ENCODE assay signal across 20 cellular contexts in genomic region chr4:132015321-132015720, GRCh38.
DNase-seq lines count a peak whose midpoint lies in the region; ATAC-seq, FAIRE-seq and TF ChIP-seq lines count a peak whose summit lies in the region.
"Had no signal": no experiment of that assay in that cellular context is flagged by ENCODE, and none has a peak within 500 bp of the region (broad histone marks: within the 10 kb centered on the region; RNA-seq: fewer than 3 reads in every experiment).

No MANE protein-coding gene starts in this region.

- H2AFZ ChIP-seq in mammary epithelial cell (ENCODE audit: low read depth, low read length) = peak overlapping the region; percentile 0
- peak overlapping the region; percentile 71; the same call in 1 of the 2 replicates for H2AFZ ChIP-seq in OCI-LY7 (ENCODE audit: low read length)
- H2AFZ ChIP-seq: GM23248 had no signal

- H3K9ac ChIP-seq in mammary epithelial cell (ENCODE audit: insufficient read depth, low read length) (no peak overlapping the region), kidney (ENCODE audit: low read length in 2 of 2) (no peak overlapping the region)
- H3K9ac ChIP-seq: BLaER1, GM23248 had no signal

- H3K9me3 Mint-ChIP-seq in MCF 10A (ENCODE audit: unreplicated experiment) (no peaks in the 10 kb centered on the region), T-cell (no peaks in the 10 kb centered on the region)

- H3K27ac Mint-ChIP-seq in MCF 10A (ENCODE audit: low read depth, unreplicated experiment) (no peak overlapping the region), T-cell (no peak overlapping the region)
- H3K27ac Mint-ChIP-seq: CD14-positive monocyte; CD4-positive, alpha-beta memory T cell had no signal

- intact Hi-C loops in mammary epithelial cell (cut with micrococcal nuclease) (no loop called here), MCF 10A (cut with micrococcal nuclease) (no loop called here), OCI-LY7 (cut with micrococcal nuclease; ENCODE audit: unreplicated experiment) (no loop called here), kidney (cut with DNase I) (no loop called here), right lobe of liver (cut with DNase I) (no loop called here)

- no peaks in the 10 kb centered on the region for H4K20me1 ChIP-seq in mammary epithelial cell (ENCODE audit: insufficient read depth, low read length)
- H4K20me1 ChIP-seq in OCI-LY7 (ENCODE audit: insufficient read depth, low read length) = no peaks in the 10 kb centered on the region
- H4K20me1 ChIP-seq: BLaER1 had no signal

- no peak for TF ChIP-seq POLR2A in right lobe of liver (IDR thresholded peaks at IDR 0.05)

- dilution Hi-C loops in mammary epithelial cell (cut with HindIII; ENCODE audit: low sequenced_read_pairs) = no loop called here

- H3K36me3 ChIP-seq in mammary epithelial cell (ENCODE audit: insufficient read depth, low read length) = no peaks in the 10 kb centered on the region
- H3K36me3 ChIP-seq in OCI-LY7 (ENCODE audit: insufficient read depth, low read length) = no peaks in the 10 kb centered on the region
- no peaks in the 10 kb centered on the region for H3K36me3 ChIP-seq in kidney (ENCODE audit: control insufficient read depth in 1 of 2, insufficient read depth in 2 of 2, low read length in 2 of 2)
- no peaks in the 10 kb centered on the region for H3K36me3 ChIP-seq in right lobe of liver
- H3K36me3 ChIP-seq: BLaER1, HAP-1 had no signal

- CTCF ChIA-PET in mammary epithelial cell (lab: Charles Lee; ENCODE audit: low non-redundant PET) = no interaction called here
- CTCF ChIA-PET in MCF 10A (lab: Yijun Ruan, JAX) = no interaction called here
- CTCF ChIA-PET in OCI-LY7 (lab: Charles Lee; ENCODE audit: unreplicated experiment) = no interaction called here
- CTCF ChIA-PET in T-cell (lab: Charles Lee) = no interaction called here

- H3K9me3 ChIP-seq in mammary epithelial cell (replicated peaks; ENCODE audit: insufficient read depth, low read length) (no peaks in the 10 kb centered on the region), OCI-LY7 (ENCODE audit: low read length) (0 out of 2 replicates have a peak, but pooled peaks cover 4% of the 10 kb centered on the region), kidney (ENCODE audit: control insufficient read depth in 1 of 2, low read length in 2 of 2) (no peaks in the 10 kb centered on the region), right lobe of liver (no peaks in the 10 kb centered on the region)
- H3K9me3 ChIP-seq: A549, BLaER1, HAP-1 had no signal

- H3K27me3 Mint-ChIP-seq in MCF 10A (ENCODE audit: insufficient read depth, unreplicated experiment) (no peaks in the 10 kb centered on the region), T-cell (no peaks in the 10 kb centered on the region)
- H3K27me3 Mint-ChIP-seq: CD4-positive, alpha-beta memory T cell had no signal

- POLR2A ChIA-PET in MCF 10A (lab: Yijun Ruan, JAX) (no interaction called here), OCI-LY7 (lab: Charles Lee) (no interaction called here), T-cell (lab: Charles Lee) (no interaction called here)

- peak; percentile 6 for FAIRE-seq in kidney (lab: Jason Lieb, UNC)
- FAIRE-seq: A549, D721Med, GM12892, GM18507 had no signal

- no peak for DNase-seq in mammary epithelial cell
- no peak for DNase-seq in MCF 10A (ENCODE audit: unreplicated experiment)
- no peak for DNase-seq in OCI-LY7 (ENCODE audit: low spot score)
- DNase-seq in kidney = no peak
- DNase-seq in T-cell = no peak
- no peak for DNase-seq in right lobe of liver
- DNase-seq: CD4-positive, alpha-beta memory T cell; COR-L47; GDM1; GM23248 had no signal

- no TSS peak for BruUV-seq in mammary epithelial cell (replicated peaks; lab: Mats Ljungman, UMichigan)
- BruUV-seq in MCF 10A (replicated peaks; lab: Mats Ljungman, UMichigan) = no TSS peak
- no TSS peak for BruUV-seq in OCI-LY7 (replicated peaks; lab: Mats Ljungman, UMichigan)

- no peaks in the 10 kb centered on the region for H3K4me1 Mint-ChIP-seq in MCF 10A (ENCODE audit: insufficient read depth, unreplicated experiment)
- no peaks in the 10 kb centered on the region for H3K4me1 Mint-ChIP-seq in T-cell
- H3K4me1 Mint-ChIP-seq: CD14-positive monocyte; CD4-positive, alpha-beta memory T cell had no signal

- no peak for ATAC-seq in HG02798 (IDR thresholded peaks at IDR 0.05; ENCODE audit: poor library complexity, unreplicated experiment)
- no peak for ATAC-seq in T-cell (replicated peaks in 1 of 4)
- no peak for ATAC-seq in right lobe of liver
- ATAC-seq: A549 had no signal

- no peaks in the 10 kb centered on the region for H3K9me2 ChIP-seq in OCI-LY7 (ENCODE audit: insufficient read depth, low read length)

- H3K4me3 ChIP-seq in mammary epithelial cell (replicated peaks in 1 of 3; ENCODE audit: insufficient read depth in 1 of 3, low read depth in 2 of 3, low read length in 3 of 3) = no peak overlapping the region
- no peak overlapping the region for H3K4me3 ChIP-seq in OCI-LY7 (ENCODE audit: low read depth, low read length, poor library complexity, severe bottlenecking)
- no peak overlapping the region for H3K4me3 ChIP-seq in kidney (ENCODE audit: low read length in 2 of 2)
- no peak overlapping the region for H3K4me3 ChIP-seq in right lobe of liver
- H3K4me3 ChIP-seq: A549, BLaER1, GM23248, HAP-1 had no signal

- no peak overlapping the region for H3K27ac ChIP-seq in mammary epithelial cell (ENCODE audit: insufficient read depth, low read depth, low read length)
- H3K27ac ChIP-seq in OCI-LY7 (ENCODE audit: low read depth, low read length, poor library complexity, severe bottlenecking) = no peak overlapping the region
- H3K27ac ChIP-seq in kidney (ENCODE audit: low read depth in 2 of 2, low read length in 2 of 2) = no peak overlapping the region
- H3K27ac ChIP-seq in right lobe of liver = no peak overlapping the region
- H3K27ac ChIP-seq: 22Rv1, A549, BLaER1, GM23248, HL-60 had no signal

- H3K4me1 ChIP-seq in mammary epithelial cell (ENCODE audit: insufficient read depth, low read length) = no peaks in the 10 kb centered on the region
- no peaks in the 10 kb centered on the region for H3K4me1 ChIP-seq in OCI-LY7 (ENCODE audit: insufficient read depth, low read length, poor library complexity, severe bottlenecking)
- H3K4me1 ChIP-seq in kidney (ENCODE audit: control insufficient read depth in 1 of 2, insufficient read depth in 1 of 2, low read depth in 1 of 2, low read length in 2 of 2) = no peaks in the 10 kb centered on the region
- no peaks in the 10 kb centered on the region for H3K4me1 ChIP-seq in right lobe of liver
- H3K4me1 ChIP-seq: A549, BLaER1, HAP-1 had no signal

- TF ChIP-seq CTCF in mammary epithelial cell (conservative IDR thresholded peaks at IDR 0.05 in 1 of 2, IDR thresholded peaks at IDR 0.05 in 1 of 2; ENCODE audit: extremely low read depth in 1 of 2, insufficient read depth in 1 of 2, low read depth in 1 of 2, low read length in 2 of 2) (no peak), MCF 10A (IDR thresholded peaks at IDR 0.05; ENCODE audit: unreplicated experiment) (no peak), OCI-LY7 (conservative IDR thresholded peaks at IDR 0.05; ENCODE audit: low read length) (no peak), kidney (IDR thresholded peaks at IDR 0.05; ENCODE audit: borderline replicate concordance, extremely low read depth, insufficient read depth) (no peak), right lobe of liver (IDR thresholded peaks at IDR 0.05) (no peak)

- H3K79me2 ChIP-seq in mammary epithelial cell (ENCODE audit: insufficient read depth, low read length) (no peaks in the 10 kb centered on the region), OCI-LY7 (ENCODE audit: insufficient read depth, low read depth, low read length) (no peaks in the 10 kb centered on the region)

- H3K4me2 ChIP-seq in mammary epithelial cell (ENCODE audit: insufficient read depth, low read depth, low read length) = no peak overlapping the region
- no peak overlapping the region for H3K4me2 ChIP-seq in OCI-LY7 (ENCODE audit: low read length)
- H3K4me2 ChIP-seq: A549, BLaER1 had no signal

- H3K4me3 Mint-ChIP-seq in MCF 10A (ENCODE audit: unreplicated experiment) (no peak overlapping the region), T-cell (no peak overlapping the region)
- H3K4me3 Mint-ChIP-seq: CD14-positive monocyte; CD4-positive, alpha-beta memory T cell had no signal

- H3K27me3 ChIP-seq in mammary epithelial cell (ENCODE audit: insufficient read depth, low read length) = no peaks in the 10 kb centered on the region
- H3K27me3 ChIP-seq in right lobe of liver = no peaks in the 10 kb centered on the region
- H3K27me3 ChIP-seq: BLaER1 had no signal

- H3K36me3 Mint-ChIP-seq in MCF 10A (ENCODE audit: insufficient read depth, unreplicated experiment) (no peaks in the 10 kb centered on the region), T-cell (no peaks in the 10 kb centered on the region)
- H3K36me3 Mint-ChIP-seq: CD14-positive monocyte; CD4-positive, alpha-beta memory T cell had no signal

- in situ Hi-C loops in mammary epithelial cell (cut with MboI; ENCODE audit: low sequenced_read_pairs in 2 of 2) = no loop called here
